In genomic region chr11:288328-289144, GRCh38 we compare ENCODE assay signal across 8 cellular contexts. TPM values are rescaled to one million over a fixed set of nuclear protein-coding genes. Genes with fewer than 3 reads are reported as not detected.
DNase-seq lines count a peak whose midpoint lies in the region; ATAC-seq and TF ChIP-seq lines count a peak whose summit lies in the region.

TSS of gene PGGHG (plus strand) at chr11:289126. CDS start at chr11:289817, 691 bp downstream.

- H3K4me3 Mint-ChIP-seq in activated CD4-positive, alpha-beta T cell treated with anti-CD3 and anti-CD28 coated beads for 36 hours = peak within 1 kb of the TSS; percentile 83
- H3K4me3 Mint-ChIP-seq in memory B cell = peak within 1 kb of the TSS; percentile 96

- DNase-seq in LoVo (ENCODE audit: low spot score) = peak; percentile 78
- peak; percentile 62 for DNase-seq in activated CD4-positive, alpha-beta T cell treated with anti-CD3 and anti-CD28 coated beads for 36 hours
- DNase-seq in effector CD4-positive, alpha-beta T cell = peak; percentile 42
- no peak for DNase-seq in memory B cell (ENCODE audit: low spot score in 2 of 2)
- peak; percentile 66 for DNase-seq in testis
- no peak for DNase-seq in NCI-H128 (lab: John Stamatoyannopoulos, UW; ENCODE audit: unreplicated experiment)

- CTCF ChIA-PET in activated CD4-positive, alpha-beta T cell treated with anti-CD3 and anti-CD28 coated beads for 36 hours (lab: Charles Lee) = interaction anchor here (0.7 to 0.8 kb wide), 2 partner anchors 17 to 27 kb away, joined by 3 to 6 read pairs; no protein-coding TSS in a partner anchor

- H3K27me3 ChIP-seq in testis = no peaks in the 10 kb centered on the region

- H3K36me3 ChIP-seq in testis (ENCODE audit: low read depth, missing control alignments) = no peaks in the 10 kb centered on the region

- ATAC-seq in GM19452 (IDR thresholded peaks at IDR 0.05; ENCODE audit: unreplicated experiment) = peak; percentile 55
- peak; percentile 17 for ATAC-seq in activated CD4-positive, alpha-beta T cell treated with anti-CD3 and anti-CD28 coated beads for 36 hours
- peak; percentile 76 for ATAC-seq in memory B cell (ENCODE audit: low read depth)

- no peaks in the 10 kb centered on the region for H3K27me3 Mint-ChIP-seq in activated CD4-positive, alpha-beta T cell treated with anti-CD3 and anti-CD28 coated beads for 36 hours
- peaks cover 9% of the 10 kb centered on the region for H3K27me3 Mint-ChIP-seq in memory B cell

- WGBS in testis, 2 donors = 2% methylated on average over 30 to 45 of the region's 94 CpGs

- H3K4me1 Mint-ChIP-seq in activated CD4-positive, alpha-beta T cell treated with anti-CD3 and anti-CD28 coated beads for 36 hours = peaks cover 29% of the 10 kb centered on the region
- H3K4me1 Mint-ChIP-seq in memory B cell = peaks cover 24% of the 10 kb centered on the region

- H3K27ac Mint-ChIP-seq in activated CD4-positive, alpha-beta T cell treated with anti-CD3 and anti-CD28 coated beads for 36 hours = peak within 1 kb of the TSS; percentile 92
- H3K27ac Mint-ChIP-seq in memory B cell = peak within 1 kb of the TSS; percentile 83

- TF ChIP-seq CTCF in C4-2B (conservative IDR thresholded peaks at IDR 0.05) = no peak
- no peak for TF ChIP-seq CTCF in testis (IDR thresholded peaks at IDR 0.05)

- TF ChIP-seq POLR2A in testis (IDR thresholded peaks at IDR 0.05) = no peak

- peaks cover 4% of the 10 kb centered on the region for H3K4me1 ChIP-seq in testis

- intact Hi-C loops in activated CD4-positive, alpha-beta T cell treated with anti-CD3 and anti-CD28 coated beads for 36 hours (cut with DNase I, micrococcal nuclease) = loop anchor here (1.0 to 5.0 kb wide), 3 partner anchors 38 to 52 kb away; partner anchors contain the start of genes PSMD13 (in 2 of the 2) and SIRT3 (in 2 of the 2)
- intact Hi-C loops in testis (cut with DNase I; ENCODE audit: low total_unique reads) = no loop called here

- POLR2A ChIA-PET in activated CD4-positive, alpha-beta T cell treated with anti-CD3 and anti-CD28 coated beads for 36 hours (lab: Charles Lee) = interaction anchor here (0.8 to 1.0 kb wide), 3 partner anchors 8 to 152 kb away, joined by 3 to 4 read pairs (median 3); no protein-coding TSS in a partner anchor

- H3K9me3 Mint-ChIP-seq in activated CD4-positive, alpha-beta T cell treated with anti-CD3 and anti-CD28 coated beads for 36 hours (ENCODE audit: low read depth) = no peaks in the 10 kb centered on the region
- no peaks in the 10 kb centered on the region for H3K9me3 Mint-ChIP-seq in memory B cell

- peak within 1 kb of the TSS; percentile 62 to 68 for H3K4me3 ChIP-seq in testis

- H3K36me3 Mint-ChIP-seq in activated CD4-positive, alpha-beta T cell treated with anti-CD3 and anti-CD28 coated beads for 36 hours (ENCODE audit: low read depth) = peaks cover 16% of the 10 kb centered on the region
- H3K36me3 Mint-ChIP-seq in memory B cell = peaks cover 8% of the 10 kb centered on the region

- no peaks in the 10 kb centered on the region for H3K9me3 ChIP-seq in testis

- peak within 1 kb of the TSS; percentile 47 for H3K27ac ChIP-seq in C4-2B
- H3K27ac ChIP-seq in testis = peak within 1 kb of the TSS in 1 of 2 donors; percentile 77

RNA-seq across cellular contexts. Expression of gene PGGHG, which starts in this region (rescaled TPM):
- total RNA-seq in activated CD4-positive, alpha-beta T cell treated with anti-CD3 and anti-CD28 coated beads for 36 hours = 10 to 100 TPM; 73.4 to 82.3 TPM
- 10 to 100 TPM; 26.5 to 32.5 TPM for total RNA-seq in testis
- 8.2 TPM for polyA plus RNA-seq in testis (ENCODE audit: insufficient read depth, low read depth, low replicate concordance)

Comparison
In these comparisons a context has a peak if more than half of its experiments do, and no peak if none do; other contexts are left out.
1. ATAC-seq: peak in every context shown above with its lines; median percentile 76 in memory B cell; 55 in GM19452; 17 in activated CD4-positive, alpha-beta T cell treated with anti-CD3 and anti-CD28 coated beads for 36 hours.
2. DNase-seq: peak in LoVo (single experiment), activated CD4-positive, alpha-beta T cell treated with anti-CD3 and anti-CD28 coated beads for 36 hours (single experiment), effector CD4-positive, alpha-beta T cell (single experiment) and testis (single experiment); none in memory B cell (0 of 2) and NCI-H128 (single experiment).